ENCODE assay signal across 2 cellular contexts in the genomic region with DNA sequence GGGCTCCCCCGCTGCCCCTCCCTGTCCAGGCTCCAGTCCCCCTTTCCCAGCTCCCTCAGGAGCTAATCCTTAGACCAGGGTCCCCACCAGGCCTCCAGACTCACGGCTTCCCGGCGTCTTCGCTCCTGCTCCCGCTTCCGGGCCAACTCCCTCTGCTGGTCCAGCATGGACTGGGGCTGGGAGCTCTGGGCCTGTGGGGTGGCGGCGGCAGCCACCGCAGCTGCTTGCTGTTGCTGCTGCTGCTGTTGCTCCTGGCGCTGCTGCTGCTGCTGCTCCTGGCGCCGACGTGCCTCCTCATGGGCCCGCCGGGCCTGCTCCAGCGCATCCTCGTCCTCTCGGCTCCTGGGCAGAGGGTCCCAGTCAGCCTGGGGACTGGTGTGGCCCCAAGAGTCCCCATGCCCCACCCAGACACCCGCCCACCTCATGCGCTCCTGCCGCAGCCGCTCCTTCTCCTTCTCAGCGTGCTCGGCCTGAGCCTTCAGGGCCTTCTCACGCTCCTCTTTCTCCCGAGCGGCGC.
TF ChIP-seq lines count a peak whose summit lies in the region.

No MANE protein-coding gene starts in this region.

TF ChIP-seq in HepG2, 621 proteins besides CTCF, POLR2A, EP300 and RAD21:
- TF ChIP-seq, protein P1, sequence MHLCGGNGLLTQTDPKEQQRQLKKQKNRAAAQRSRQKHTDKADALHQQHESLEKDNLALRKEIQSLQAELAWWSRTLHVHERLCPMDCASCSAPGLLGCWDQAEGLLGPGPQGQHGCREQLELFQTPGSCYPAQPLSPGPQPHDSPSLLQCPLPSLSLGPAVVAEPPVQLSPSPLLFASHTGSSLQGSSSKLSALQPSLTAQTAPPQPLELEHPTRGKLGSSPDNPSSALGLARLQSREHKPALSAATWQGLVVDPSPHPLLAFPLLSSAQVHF (CRISPR knock-in tag; IDR thresholded peaks at IDR 0.05): no peak
- TF ChIP-seq ZC3H4 (CRISPR knock-in tag; IDR thresholded peaks at IDR 0.05; ENCODE audit: borderline replicate concordance): no peak
- 0 out of 2 replicates have a peak, but pooled peaks have one; percentile 1 for TF ChIP-seq POLR2G (IDR thresholded peaks at IDR 0.05; ENCODE audit: low read depth, low read length)
- no peak for TF ChIP-seq CBFB (CRISPR knock-in tag; IDR thresholded peaks at IDR 0.05)
- no peak for TF ChIP-seq ZNF547 (CRISPR knock-in tag; IDR thresholded peaks at IDR 0.05)

TF ChIP-seq in GM12878, 131 proteins besides CTCF, POLR2A, EP300 and RAD21:
- TF ChIP-seq SIN3A (IDR thresholded peaks at IDR 0.05; ENCODE audit: low read depth, low read length): no peak
- TF ChIP-seq HDAC2 (IDR thresholded peaks at IDR 0.05): no peak
- TF ChIP-seq SMAD1 (IDR thresholded peaks at IDR 0.05; ENCODE audit: low read depth, partially characterized antibody): no peak
- TF ChIP-seq NFIC (IDR thresholded peaks at IDR 0.05; ENCODE audit: low read depth, low read length): no peak
- no peak for TF ChIP-seq HDAC6 (IDR thresholded peaks at IDR 0.05; ENCODE audit: unreplicated experiment)
- no peak for TF ChIP-seq YY1 (IDR thresholded peaks at IDR 0.05; ENCODE audit: low read depth, low read length)
- TF ChIP-seq FOS (IDR thresholded peaks at IDR 0.05; ENCODE audit: borderline replicate concordance, extremely low read depth, insufficient read length): no peak
- TF ChIP-seq ESRRA (IDR thresholded peaks at IDR 0.05; ENCODE audit: low read length): no peak
- TF ChIP-seq HCFC1 (IDR thresholded peaks at IDR 0.05; ENCODE audit: low read length): no peak
- no peak for TF ChIP-seq PAX5 (IDR thresholded peaks at IDR 0.05; ENCODE audit: borderline replicate concordance, low read depth, low read length)
